In genomic region chr3:186570941-186571643, GRCh38 we compare ENCODE assay signal across 9 cellular contexts. TPM values are rescaled to one million over a fixed set of nuclear protein-coding genes. Genes with fewer than 3 reads are reported as not detected.
DNase-seq lines count a peak whose midpoint lies in the region; ATAC-seq, FAIRE-seq and TF ChIP-seq lines count a peak whose summit lies in the region.
"Had no signal": no experiment of that assay in that cellular context is flagged by ENCODE, and none has a peak within 500 bp of the region (broad histone marks: within the 10 kb centered on the region; RNA-seq: fewer than 3 reads in every experiment).

No MANE protein-coding gene starts in this region.

- H3K27ac ChIP-seq in kidney (ENCODE audit: low read depth in 2 of 2, low read length in 2 of 2) (peak overlapping the region; percentile 80 to 89), suprapubic skin (peak overlapping the region; percentile 93)

- intact Hi-C loops in activated CD4-positive, alpha-beta T cell treated with anti-CD3 and anti-CD28 coated beads for 36 hours (cut with DNase I, micrococcal nuclease), result loop anchor here (1.0 to 5.0 kb wide), 12 partner anchors 43 to 985 kb away; partner anchors contain the start of genes EIF4A2 (in 2 of the 2), ETV5 (in 2 of the 2), RFC4 (in 2 of the 2) and RPL39L (in 1 of the 2)
- intact Hi-C loops in kidney (cut with DNase I), result no loop called here

- no peak for TF ChIP-seq EP300 in suprapubic skin (IDR thresholded peaks at IDR 0.05)

- TF ChIP-seq POLR2A in suprapubic skin (IDR thresholded peaks at IDR 0.05) (no peak), GM12891 (IDR thresholded peaks at IDR 0.05; ENCODE audit: low read depth, low read length) (no peak)

- POLR2A ChIA-PET in activated CD4-positive, alpha-beta T cell treated with anti-CD3 and anti-CD28 coated beads for 36 hours (lab: Charles Lee), result interaction anchor here (0.5 to 2.1 kb wide), 12 partner anchors 13 to 639 kb away, joined by 3 to 36 read pairs (median 3); partner anchors contain the start of genes EIF4A2 and TRA2B
- POLR2A ChIA-PET in activated naive CD8-positive, alpha-beta T cell treated with anti-CD3 and anti-CD28 coated beads, Interleukin-2, amount 10 ng/mL, durations not matched to agents 7 days and 5 days (lab: Charles Lee), result interaction anchor here (0.6 to 5.4 kb wide), 10 partner anchors 12 to 638 kb away, joined by 3 to 50 read pairs (median 5); partner anchors contain the start of genes EIF4A2 and TRA2B

- H3K4me1 Mint-ChIP-seq in activated CD4-positive, alpha-beta T cell treated with anti-CD3 and anti-CD28 coated beads for 36 hours, result peaks cover 44% of the 10 kb centered on the region
- H3K4me1 Mint-ChIP-seq in activated naive CD8-positive, alpha-beta T cell treated with anti-CD3 and anti-CD28 coated beads, Interleukin-2, amount 10 ng/mL, durations not matched to agents 7 days and 5 days, result peaks cover 28% of the 10 kb centered on the region

- peak overlapping the region; percentile 87 for H3K27ac Mint-ChIP-seq in activated CD4-positive, alpha-beta T cell treated with anti-CD3 and anti-CD28 coated beads for 36 hours
- peak overlapping the region; percentile 99 for H3K27ac Mint-ChIP-seq in activated naive CD8-positive, alpha-beta T cell treated with anti-CD3 and anti-CD28 coated beads, Interleukin-2, amount 10 ng/mL, durations not matched to agents 7 days and 5 days

- CTCF ChIA-PET in activated CD4-positive, alpha-beta T cell treated with anti-CD3 and anti-CD28 coated beads for 36 hours (lab: Charles Lee), result interaction anchor here (0.7 to 3.1 kb wide), 9 partner anchors 9 to 628 kb away, joined by 3 to 9 read pairs (median 5); no protein-coding TSS in a partner anchor

- DNase-seq in activated CD4-positive, alpha-beta T cell treated with anti-CD3 and anti-CD28 coated beads for 36 hours, result peak; percentile 14
- DNase-seq in activated CD4-positive, alpha-beta T cell treated with anti-CD3 and anti-CD28 coated beads for 4 hours, result no peak
- no peak for DNase-seq in activated naive CD8-positive, alpha-beta T cell treated with anti-CD3 and anti-CD28 coated beads, Interleukin-2, amount 10 ng/mL, durations not matched to agents 7 days and 5 days
- no peak for DNase-seq in kidney
- peak in 1 of 2 donors; percentile 77 for DNase-seq in suprapubic skin (ENCODE audit: low spot score in 2 of 2)
- no peak for DNase-seq in NCI-H2081 (lab: John Stamatoyannopoulos, UW)
- DNase-seq in NCI-H2029 (lab: John Stamatoyannopoulos, UW), result no peak
- DNase-seq in GM12891 (ENCODE audit: insufficient read length, low spot score), result no peak

- H3K4me1 ChIP-seq in kidney (ENCODE audit: control insufficient read depth in 1 of 2, insufficient read depth in 1 of 2, low read depth in 1 of 2, low read length in 2 of 2) (peaks cover 0 to 17% of the 10 kb centered on the region in 2 donors), suprapubic skin (peaks cover 39% of the 10 kb centered on the region)

- peak overlapping the region; percentile 20 to 87 for H3K9ac ChIP-seq in kidney (ENCODE audit: low read length in 2 of 2)

- peaks cover 28% of the 10 kb centered on the region for H3K36me3 Mint-ChIP-seq in activated CD4-positive, alpha-beta T cell treated with anti-CD3 and anti-CD28 coated beads for 36 hours (ENCODE audit: low read depth)
- peaks cover 11% of the 10 kb centered on the region for H3K36me3 Mint-ChIP-seq in activated naive CD8-positive, alpha-beta T cell treated with anti-CD3 and anti-CD28 coated beads, Interleukin-2, amount 10 ng/mL, durations not matched to agents 7 days and 5 days

- TF ChIP-seq CTCF in kidney (IDR thresholded peaks at IDR 0.05; ENCODE audit: borderline replicate concordance, extremely low read depth, insufficient read depth), result no peak
- no peak for TF ChIP-seq CTCF in suprapubic skin (IDR thresholded peaks at IDR 0.05)

- H3K4me3 ChIP-seq in kidney (ENCODE audit: low read length in 2 of 2) (peak overlapping the region; percentile 75 to 91), suprapubic skin (peak overlapping the region; percentile 95)

- H3K9me3 ChIP-seq in kidney (ENCODE audit: control insufficient read depth in 1 of 2, low read length in 2 of 2) (no peaks in the 10 kb centered on the region), suprapubic skin (no peaks in the 10 kb centered on the region)

- WGBS in suprapubic skin, result 9% methylated on average over 21 of the region's 21 CpGs

- H3K27me3 ChIP-seq in suprapubic skin, result no peaks in the 10 kb centered on the region

- FAIRE-seq in kidney (lab: Jason Lieb, UNC) (no peak), GM12891 (lab: Jason Lieb, UNC) (no peak)

- H3K9me3 Mint-ChIP-seq in activated CD4-positive, alpha-beta T cell treated with anti-CD3 and anti-CD28 coated beads for 36 hours (ENCODE audit: low read depth), result no peaks in the 10 kb centered on the region
- H3K9me3 Mint-ChIP-seq in activated naive CD8-positive, alpha-beta T cell treated with anti-CD3 and anti-CD28 coated beads, Interleukin-2, amount 10 ng/mL, durations not matched to agents 7 days and 5 days, result no peaks in the 10 kb centered on the region

- no peak for ATAC-seq in activated CD4-positive, alpha-beta T cell treated with anti-CD3 and anti-CD28 coated beads for 36 hours
- ATAC-seq in activated naive CD8-positive, alpha-beta T cell treated with anti-CD3 and anti-CD28 coated beads, Interleukin-2, amount 10 ng/mL, durations not matched to agents 7 days and 5 days (ENCODE audit: low read depth), result no peak

- H3K36me3 ChIP-seq in kidney (ENCODE audit: control insufficient read depth in 1 of 2, insufficient read depth in 2 of 2, low read length in 2 of 2), result peaks cover 8 to 10% of the 10 kb centered on the region in 2 donors
- H3K36me3 ChIP-seq in suprapubic skin, result peaks cover 23% of the 10 kb centered on the region

- no peaks in the 10 kb centered on the region for H3K27me3 Mint-ChIP-seq in activated CD4-positive, alpha-beta T cell treated with anti-CD3 and anti-CD28 coated beads for 36 hours
- no peaks in the 10 kb centered on the region for H3K27me3 Mint-ChIP-seq in activated naive CD8-positive, alpha-beta T cell treated with anti-CD3 and anti-CD28 coated beads, Interleukin-2, amount 10 ng/mL, durations not matched to agents 7 days and 5 days

- peak overlapping the region; percentile 93 for H3K4me3 Mint-ChIP-seq in activated CD4-positive, alpha-beta T cell treated with anti-CD3 and anti-CD28 coated beads for 36 hours
- peak overlapping the region; percentile 96 for H3K4me3 Mint-ChIP-seq in activated naive CD8-positive, alpha-beta T cell treated with anti-CD3 and anti-CD28 coated beads, Interleukin-2, amount 10 ng/mL, durations not matched to agents 7 days and 5 days

TF ChIP-seq in GM12891, 5 proteins besides CTCF, POLR2A, EP300 and RAD21:
- TF ChIP-seq SPI1 (IDR thresholded peaks at IDR 0.05; ENCODE audit: low read depth, low read length), result no peak
- TF ChIP-seq POU2F2 (IDR thresholded peaks at IDR 0.05; ENCODE audit: low read depth, low read length), result no peak

RNA-seq across cellular contexts. Expression of gene DNAJB11, which starts 0.6 kb away (rescaled TPM):
- total RNA-seq in activated CD4-positive, alpha-beta T cell treated with anti-CD3 and anti-CD28 coated beads for 36 hours, result 10 to 100 TPM; 30.9 to 36.6 TPM
- 10 to 100 TPM; 37.0 to 41.2 TPM for total RNA-seq in activated naive CD8-positive, alpha-beta T cell treated with anti-CD3 and anti-CD28 coated beads, Interleukin-2, amount 10 ng/mL, durations not matched to agents 7 days and 5 days
- 46.4 TPM for total RNA-seq in kidney
- 45.0 TPM for polyA plus RNA-seq in kidney (ENCODE audit: insufficient read depth, low read depth, low replicate concordance)
- 10 to 100 TPM; 30.3 to 35.9 (median 30.9) TPM for total RNA-seq in suprapubic skin
- polyA plus RNA-seq in GM12891 (2012; ENCODE audit: low read depth, missing spikeins), result 34.4 TPM

RNA-seq across cellular contexts. Expression of gene TBCCD1, which starts 4.0 kb away (rescaled TPM):
- 10 to 100 TPM; 10.5 to 11.4 TPM for total RNA-seq in activated CD4-positive, alpha-beta T cell treated with anti-CD3 and anti-CD28 coated beads for 36 hours
- total RNA-seq in activated naive CD8-positive, alpha-beta T cell treated with anti-CD3 and anti-CD28 coated beads, Interleukin-2, amount 10 ng/mL, durations not matched to agents 7 days and 5 days, result 10 to 100 TPM; 15.2 to 17.4 TPM
- total RNA-seq in kidney (13.3 TPM), suprapubic skin (10 to 100 TPM; 16.6 to 19.8 (median 17.6) TPM)
- polyA plus RNA-seq in kidney (ENCODE audit: insufficient read depth, low read depth, low replicate concordance), result 6.2 TPM
- 4.4 TPM for polyA plus RNA-seq in GM12891 (2012; ENCODE audit: low read depth, missing spikeins)

RNA-seq across cellular contexts. Expression of gene CRYGS, which starts 26.9 kb away (rescaled TPM):
- 1 to 10 TPM; 1.6 to 1.7 TPM for total RNA-seq in activated CD4-positive, alpha-beta T cell treated with anti-CD3 and anti-CD28 coated beads for 36 hours
- 1 to 10 TPM; 4.5 to 6.7 TPM for total RNA-seq in activated naive CD8-positive, alpha-beta T cell treated with anti-CD3 and anti-CD28 coated beads, Interleukin-2, amount 10 ng/mL, durations not matched to agents 7 days and 5 days
- total RNA-seq in kidney (2.9 TPM), suprapubic skin (1 to 10 TPM; 2.2 to 6.7 (median 3.6) TPM)
- polyA plus RNA-seq in kidney (ENCODE audit: insufficient read depth, low read depth, low replicate concordance), result 3.7 TPM
- polyA plus RNA-seq in GM12891 (2012; ENCODE audit: low read depth, missing spikeins), result 2.1 TPM

RNA-seq across cellular contexts. Expression of gene AHSG, which starts 41.8 kb away (rescaled TPM):
- total RNA-seq in activated CD4-positive, alpha-beta T cell treated with anti-CD3 and anti-CD28 coated beads for 36 hours, result not detected
- not detected for total RNA-seq in activated naive CD8-positive, alpha-beta T cell treated with anti-CD3 and anti-CD28 coated beads, Interleukin-2, amount 10 ng/mL, durations not matched to agents 7 days and 5 days
- total RNA-seq in kidney (not detected), suprapubic skin (under 1 TPM in 2 of 4 donors, not detected in 2; 0.30 to 0.97 TPM)
- polyA plus RNA-seq in kidney (ENCODE audit: insufficient read depth, low read depth, low replicate concordance), result 0.34 TPM
- not detected for polyA plus RNA-seq in GM12891 (2012; ENCODE audit: low read depth, missing spikeins)
- total RNA-seq: T-helper 2 cell treated with Interferon-gamma antibody and Interleukin-4, amounts not matched to agents 100 ng/mL and 5 ng/mL, for 36 hours had no signal
